ENCODE assay signal across 1 cellular context in the genomic region with DNA sequence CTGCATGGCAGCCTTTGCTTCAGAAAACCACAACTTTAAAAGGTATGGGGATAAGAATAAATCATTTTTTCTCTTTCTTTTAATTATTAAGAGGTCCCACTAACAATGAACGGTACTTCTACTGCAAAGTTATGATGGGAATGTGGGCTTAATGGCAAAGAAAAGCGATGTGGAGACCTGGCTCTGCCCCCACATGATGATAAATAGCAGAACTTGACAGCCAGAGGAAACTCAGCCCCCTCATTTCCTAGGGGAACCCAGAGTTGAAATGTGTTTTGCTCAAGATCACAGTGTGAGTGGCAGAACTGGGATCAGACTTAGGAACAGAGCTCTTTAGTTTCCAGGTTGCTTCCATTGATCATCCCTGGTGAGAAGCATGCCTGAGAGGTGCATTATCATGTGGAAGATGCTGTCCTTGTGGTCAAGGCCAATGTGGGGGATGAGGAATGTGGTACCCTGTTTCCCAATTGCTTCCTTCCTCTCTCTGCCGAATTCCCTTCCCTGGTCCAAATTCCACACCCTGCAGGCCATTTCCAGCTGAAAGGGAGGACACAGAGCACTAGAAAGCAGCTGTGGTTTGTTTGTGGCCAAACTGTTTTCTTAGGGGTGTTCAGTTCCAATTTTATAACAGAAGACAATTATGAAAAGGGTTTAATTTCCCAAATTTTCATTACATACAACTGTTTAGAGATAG.
TF ChIP-seq lines count a peak whose summit lies in the region.

No MANE protein-coding gene starts in this region.

TF ChIP-seq in H1, 55 proteins besides CTCF, POLR2A, EP300 and RAD21:
- TF ChIP-seq, protein P1, sequence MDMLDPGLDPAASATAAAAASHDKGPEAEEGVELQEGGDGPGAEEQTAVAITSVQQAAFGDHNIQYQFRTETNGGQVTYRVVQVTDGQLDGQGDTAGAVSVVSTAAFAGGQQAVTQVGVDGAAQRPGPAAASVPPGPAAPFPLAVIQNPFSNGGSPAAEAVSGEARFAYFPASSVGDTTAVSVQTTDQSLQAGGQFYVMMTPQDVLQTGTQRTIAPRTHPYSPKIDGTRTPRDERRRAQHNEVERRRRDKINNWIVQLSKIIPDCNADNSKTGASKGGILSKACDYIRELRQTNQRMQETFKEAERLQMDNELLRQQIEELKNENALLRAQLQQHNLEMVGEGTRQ (IDR thresholded peaks at IDR 0.05; ENCODE audit: low read length): no peak
- TF ChIP-seq HDAC2 (IDR thresholded peaks at IDR 0.05; ENCODE audit: borderline replicate concordance in 1 of 2, low read depth in 2 of 2, low read length in 2 of 2) (no peak), YY1 (IDR thresholded peaks at IDR 0.05; ENCODE audit: low read depth, low read length) (peak; percentile 58), EZH2 (IDR thresholded peaks at IDR 0.05; ENCODE audit: low read depth, low read length, severe bottlenecking) (no peak), TEAD4 (IDR thresholded peaks at IDR 0.05; ENCODE audit: low read depth, low read length) (peak; percentile 73), PHF8 (conservative IDR thresholded peaks at IDR 0.05; ENCODE audit: low read depth, low read length) (no peak)
TF ChIP-seq in H1: peak in this region for 2.
